8 cellular contexts compared by ENCODE assay signal in genomic region chr1:117122297-117123025, GRCh38. TPM values are rescaled to one million over a fixed set of nuclear protein-coding genes. Genes with fewer than 3 reads are reported as not detected.
A peak's percentile ranks its signal among the peaks of the same experiment; 100 is the strongest.
DNase-seq lines count a peak whose midpoint lies in the region; ATAC-seq and TF ChIP-seq lines count a peak whose summit lies in the region.

No MANE protein-coding gene starts in this region.

- DNase-seq in Jurkat, Clone E6-1 (ENCODE audit: low read depth, low spot score), result no peak
- no peak for DNase-seq in choroid plexus epithelial cell (ENCODE audit: low read depth)
- no peak for DNase-seq in activated CD4-positive, CD25-positive, alpha-beta regulatory T cell (lab: John Stamatoyannopoulos, UW)
- no peak for DNase-seq in KG1 (lab: John Stamatoyannopoulos, UW)
- no peak for DNase-seq in OCI-M2 (lab: John Stamatoyannopoulos, UW; ENCODE audit: unreplicated experiment)

- H3K4me1 ChIP-seq in mononuclear cell (ENCODE audit: insufficient read depth, low read length), result peaks cover 15% of the 10 kb centered on the region

- H3K27ac ChIP-seq in 22Rv1, result peak overlapping the region; percentile 84

- TF ChIP-seq CTCF in 22Rv1 (IDR thresholded peaks at IDR 0.05) (peak; percentile 34), choroid plexus epithelial cell (conservative IDR thresholded peaks at IDR 0.05; ENCODE audit: low read depth, low read length) (no peak)

- no peaks in the 10 kb centered on the region for H3K9me3 ChIP-seq in mononuclear cell (ENCODE audit: low read depth, low read length)

- H3K4me3 ChIP-seq in Jurkat, Clone E6-1 (ENCODE audit: low read length), result peak overlapping the region; percentile 72
- peak overlapping the region; percentile 91 for H3K4me3 ChIP-seq in choroid plexus epithelial cell (ENCODE audit: low read depth, low read length)
- peak overlapping the region; percentile 65 for H3K4me3 ChIP-seq in mononuclear cell (ENCODE audit: low read length)

- peaks cover 9% of the 10 kb centered on the region for H3K27me3 ChIP-seq in mononuclear cell (ENCODE audit: insufficient read depth, low read length)

- no peak for ATAC-seq in HG03139 (IDR thresholded peaks at IDR 0.05; ENCODE audit: unreplicated experiment)

RNA-seq across cellular contexts. Expression of gene TRIM45, which starts 0.9 kb away (rescaled TPM):
- 9.2 TPM for polyA plus RNA-seq in Jurkat, Clone E6-1 (2012; ENCODE audit: insufficient read depth, insufficient read length)
- 0.21 TPM for total RNA-seq in mononuclear cell
